Comparison of ENCODE assay signal across 36 cellular contexts in the genomic region with DNA sequence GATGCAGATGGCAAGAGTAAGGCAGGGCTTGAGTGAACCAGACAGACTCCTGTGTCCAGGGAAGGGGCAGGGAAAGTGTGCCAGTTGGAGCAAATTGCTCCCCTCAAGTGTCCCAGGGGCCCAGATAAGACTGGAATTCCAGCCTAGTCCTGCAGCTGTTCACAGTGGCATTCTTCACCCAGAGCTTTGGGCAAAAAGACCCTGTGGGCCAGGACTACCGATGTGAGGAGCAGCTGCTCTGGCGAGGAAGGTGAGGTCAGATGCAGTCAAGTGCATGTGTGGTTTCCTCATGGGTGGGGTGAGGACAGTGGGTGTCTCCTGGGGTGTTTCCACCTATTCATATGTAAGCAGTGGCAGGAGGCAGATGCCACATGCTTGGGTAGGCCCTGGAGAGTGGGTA. TPM values are rescaled to one million over a fixed set of nuclear protein-coding genes. Genes with fewer than 3 reads are reported as not detected.
"Had no signal": no experiment of that assay in that cellular context is flagged by ENCODE, and none has a peak within 500 bp of the region (broad histone marks: within the 10 kb centered on the region; RNA-seq: fewer than 3 reads in every experiment).

No MANE protein-coding gene starts in this region.

- DNase-seq: activated B cell treated with CpG ODN at 0.5 μM for 24 hours; activated CD4-positive, alpha-beta memory T cell treated with anti-CD3 and anti-CD28 coated beads for 36 hours; activated CD4-positive, alpha-beta T cell treated with anti-CD3 and anti-CD28 coated beads for 4 hours; activated CD4-positive, alpha-beta T cell treated with anti-CD3 and anti-CD28 coated beads, Interleukin-2, amount 10 ng/mL, durations not matched to agents 24 days and 14 days; activated CD4-positive, alpha-beta T cell treated with anti-CD3 and anti-CD28 coated beads, Interleukin-2, amount 50 U/mL, for 1 hour; activated CD4-positive, alpha-beta T cell treated with anti-CD3 and anti-CD28 coated beads, Interleukin-2, amount 50 U/mL, for 4 hours; activated CD4-positive, CD25-positive, alpha-beta regulatory T cell treated with anti-CD3 and anti-CD28 coated beads, Interleukin-2, amount 50 U/mL, for 72 hours; activated CD8-positive, alpha-beta memory T cell treated with anti-CD3 and anti-CD28 coated beads, Interleukin-2, amount 50 U/mL, for 4 hours; activated CD8-positive, alpha-beta T cell treated with anti-CD3 and anti-CD28 coated beads for 36 hours; activated effector memory CD4-positive, alpha-beta T cell treated with anti-CD3 and anti-CD28 coated beads, Interleukin-2, amount 50 U/mL, for 16 hours; activated gamma-delta T cell treated with Interleukin-2 at 50 U/mL for 16 hours; activated naive CD4-positive, alpha-beta T cell; activated naive CD4-positive, alpha-beta T cell treated with anti-CD3 and anti-CD28 coated beads for 36 hours; activated naive CD4-positive, alpha-beta T cell treated with anti-CD3 and anti-CD28 coated beads, Interleukin-2, amount 50 U/mL, for 16 hours; activated naive CD8-positive, alpha-beta T cell treated with anti-CD3 and anti-CD28 coated beads for 36 hours; activated T-cell treated with anti-CD3 and anti-CD28 coated beads for 4 hours; activated T-cell treated with anti-CD3 and anti-CD28 coated beads, Interleukin-2, amount 50 U/mL, for 1 hour; activated T-cell treated with anti-CD3 and anti-CD28 coated beads, Interleukin-2, amount 50 U/mL, for 4 hours; activated T-cell treated with anti-CD3 and anti-CD28 coated beads, Interleukin-2, amount 50 U/mL, for 72 hours; adrenal gland; amniotic stem cell; aorta; body of pancreas; brain microvascular endothelial cell; central memory CD4-positive, alpha-beta T cell; T-helper 2 cell; T-helper 9 cell had no signal

- H3K4me1 ChIP-seq: breast epithelium had no signal

- FAIRE-seq: astrocyte, TTC549 had no signal

- H3K4me3 ChIP-seq: adrenal gland, body of pancreas, breast epithelium had no signal

- H3K9me3 ChIP-seq: adrenal gland, body of pancreas, breast epithelium had no signal

- H3K27ac ChIP-seq: adrenal gland, body of pancreas, brain microvascular endothelial cell, breast epithelium, VCaP had no signal

- ATAC-seq: activated CD8-positive, alpha-beta T cell treated with anti-CD3 and anti-CD28 coated beads for 36 hours; activated naive CD4-positive, alpha-beta T cell treated with anti-CD3 and anti-CD28 coated beads, Interleukin-2, amount 50 U/mL, for 72 hours; activated T-cell treated with anti-CD3 and anti-CD28 coated beads, Interleukin-2, amount 50 U/mL, for 4 hours; activated T-cell treated with anti-CD3 and anti-CD28 coated beads, Interleukin-2, amount 50 U/mL, for 72 hours; activated T-helper 17 cell treated with anti-CD3 and anti-CD28 coated beads, Interleukin-2, amount 50 U/mL, for 72 hours; body of pancreas had no signal

- H3K36me3 ChIP-seq: adrenal gland, brain microvascular endothelial cell, breast epithelium had no signal

RNA-seq across cellular contexts. Expression of a gene that starts 14.3 kb away (rescaled TPM):
- total RNA-seq: activated B cell treated with CpG ODN at 0.5 μM for 24 hours; activated CD4-positive, alpha-beta memory T cell treated with anti-CD3 and anti-CD28 coated beads for 36 hours; activated CD4-positive, alpha-beta T cell treated with anti-CD3 and anti-CD28 coated beads, Interleukin-2, amount 10 ng/mL, durations not matched to agents 24 days and 14 days; activated CD8-positive, alpha-beta memory T cell treated with anti-CD3 and anti-CD28 coated beads for 36 hours; activated CD8-positive, alpha-beta T cell treated with anti-CD3 and anti-CD28 coated beads for 36 hours; activated naive CD4-positive, alpha-beta T cell treated with anti-CD3 and anti-CD28 coated beads for 36 hours; activated naive CD4-positive, alpha-beta T cell treated with anti-CD3 and anti-CD28 coated beads, Interleukin-2, amount 50 U/mL, for 72 hours; activated naive CD8-positive, alpha-beta T cell treated with anti-CD3 and anti-CD28 coated beads for 36 hours; activated T-cell treated with anti-CD3 and anti-CD28 coated beads, Interleukin-2, amount 50 U/mL, for 4 hours; activated T-cell treated with anti-CD3 and anti-CD28 coated beads, Interleukin-2, amount 50 U/mL, for 72 hours; activated T-helper 1 cell treated with anti-CD3 and anti-CD28 coated beads, Interleukin-12 subunit alpha, Interleukin-12 subunit beta, Interleukin-2, Interleukin-4 antibody, amounts not matched to agents 30 ng/mL and 10 ng/mL and 1 ng/mL, durations not matched to agents 14 hours and 24 hours and 36 hours; activated T-helper 17 cell treated with anti-CD3 and anti-CD28 coated beads, Interleukin-2, amount 50 U/mL, for 72 hours; adrenal gland; aorta; astrocyte; body of pancreas; breast epithelium; chondrocyte had no signal
- polyA plus RNA-seq: aorta had no signal

RNA-seq across cellular contexts. Expression of a gene that starts 33.4 kb away (rescaled TPM):
- total RNA-seq: activated B cell treated with CpG ODN at 0.5 μM for 24 hours; activated CD4-positive, alpha-beta memory T cell treated with anti-CD3 and anti-CD28 coated beads for 36 hours; activated CD4-positive, alpha-beta T cell treated with anti-CD3 and anti-CD28 coated beads, Interleukin-2, amount 10 ng/mL, durations not matched to agents 24 days and 14 days; activated CD8-positive, alpha-beta memory T cell treated with anti-CD3 and anti-CD28 coated beads for 36 hours; activated CD8-positive, alpha-beta T cell treated with anti-CD3 and anti-CD28 coated beads for 36 hours; activated naive CD8-positive, alpha-beta T cell treated with anti-CD3 and anti-CD28 coated beads for 36 hours; activated T-cell treated with anti-CD3 and anti-CD28 coated beads, Interleukin-2, amount 50 U/mL, for 72 hours; activated T-helper 1 cell treated with anti-CD3 and anti-CD28 coated beads, Interleukin-12 subunit alpha, Interleukin-12 subunit beta, Interleukin-2, Interleukin-4 antibody, amounts not matched to agents 30 ng/mL and 10 ng/mL and 1 ng/mL, durations not matched to agents 14 hours and 24 hours and 36 hours; activated T-helper 17 cell treated with anti-CD3 and anti-CD28 coated beads, Interleukin-2, amount 50 U/mL, for 72 hours had no signal
